Comparison of ENCODE assay signal across 8 cellular contexts in genomic region chr16:30527635-30528178, GRCh38. TPM values are rescaled to one million over a fixed set of nuclear protein-coding genes. Genes with fewer than 3 reads are reported as not detected.
A peak's percentile ranks its signal among the peaks of the same experiment; 100 is the strongest.
DNase-seq lines count a peak whose midpoint lies in the region; ATAC-seq, FAIRE-seq and TF ChIP-seq lines count a peak whose summit lies in the region.

No MANE protein-coding gene starts in this region.

- H4K20me1 ChIP-seq in endothelial cell of umbilical vein (replicated peaks; ENCODE audit: control insufficient read depth, extremely low read depth, insufficient read depth, low read length): no peaks in the 10 kb centered on the region

- peak; percentile 72 for DNase-seq in SIG-M5 (lab: John Stamatoyannopoulos, UW)
- DNase-seq in endothelial cell of umbilical vein (ENCODE audit: low read depth, low spot score): no peak
- no peak for DNase-seq in frontal cortex (ENCODE audit: low spot score in 2 of 2)
- DNase-seq in NCI-H1417 (lab: John Stamatoyannopoulos, UW): no peak

- H3K79me2 ChIP-seq in endothelial cell of umbilical vein (ENCODE audit: control insufficient read depth, insufficient read depth, low read length): no peaks in the 10 kb centered on the region

- TSS peak; percentile 52 for BruUV-seq in endothelial cell of umbilical vein (replicated peaks; lab: Mats Ljungman, UMichigan)

- intact Hi-C loops in endothelial cell of umbilical vein (cut with micrococcal nuclease): loop anchor here (1.0 to 5.0 kb wide), 8 partner anchors 31 to 170 kb away; partner anchors contain the start of genes DCTPP1, FBRS, SRCAP and ZNF688

- H3K4me1 ChIP-seq in endothelial cell of umbilical vein (ENCODE audit: control insufficient read depth, extremely low read depth, insufficient read depth, low read length) (peaks cover 4% of the 10 kb centered on the region), neutrophil (ENCODE audit: control insufficient read depth in 1 of 2, insufficient read depth in 1 of 2, low read depth in 1 of 2, low read length in 1 of 2) (peaks cover 26 to 27% of the 10 kb centered on the region in 2 experiments)

- H3K36me3 ChIP-seq in endothelial cell of umbilical vein (ENCODE audit: control insufficient read depth in 2 of 2, extremely low read depth in 1 of 2, insufficient read depth in 2 of 2, low read length in 2 of 2) (peaks cover 0 to 2% of the 10 kb centered on the region in 2 experiments), neutrophil (peaks cover 15% of the 10 kb centered on the region)

- dilution Hi-C loops in endothelial cell of umbilical vein (cut with MboI; ENCODE audit: extremely low pct_ligation_motif_present, low sequenced_read_pairs): no loop called here

- H3K27me3 ChIP-seq in endothelial cell of umbilical vein (ENCODE audit: control insufficient read depth in 2 of 2, insufficient read depth in 2 of 2, low read length in 2 of 2) (no peaks in the 10 kb centered on the region), neutrophil (no peaks in the 10 kb centered on the region)

- peak; percentile 20 for ATAC-seq in GM21723 (IDR thresholded peaks at IDR 0.05; ENCODE audit: unreplicated experiment)
- ATAC-seq in GM18907 (IDR thresholded peaks at IDR 0.05; ENCODE audit: unreplicated experiment): no peak

- POLR2A ChIA-PET in endothelial cell of umbilical vein (lab: Charles Lee): interaction anchor here (1.1 kb wide), 1 partner anchor 31 kb away, joined by 4 read pairs; the partner anchor contains the start of gene ZNF764

- TF ChIP-seq CTCF in C4-2B (conservative IDR thresholded peaks at IDR 0.05) (no peak), endothelial cell of umbilical vein (IDR thresholded peaks at IDR 0.05; ENCODE audit: extremely low read depth in 1 of 2, insufficient read depth in 1 of 2, low read depth in 1 of 2, low read length in 2 of 2) (no peak), neutrophil (IDR thresholded peaks at IDR 0.05) (no peak)

- no peaks in the 10 kb centered on the region for H3K9me1 ChIP-seq in endothelial cell of umbilical vein (replicated peaks; ENCODE audit: control insufficient read depth, extremely low read depth, insufficient read depth, low read length)

- TF ChIP-seq POLR2A in endothelial cell of umbilical vein (IDR thresholded peaks at IDR 0.05; ENCODE audit: low read depth, low read length): no peak

- peak overlapping the region; percentile 58 for H3K4me2 ChIP-seq in endothelial cell of umbilical vein (ENCODE audit: insufficient read depth, low read length)

- FAIRE-seq in endothelial cell of umbilical vein (lab: Jason Lieb, UNC) (no peak), frontal cortex (lab: Jason Lieb, UNC) (no peak)

- H3K27ac ChIP-seq in C4-2B (peak overlapping the region; percentile 95), endothelial cell of umbilical vein (ENCODE audit: insufficient read depth, low read depth, low read length) (peak overlapping the region; percentile 32), neutrophil (peak overlapping the region; percentile 98)

- H3K4me3 ChIP-seq in endothelial cell of umbilical vein (replicated peaks in 1 of 3; ENCODE audit: insufficient read depth in 1 of 3, low read depth in 1 of 3, low read length in 3 of 3) (no peak overlapping the region), neutrophil (ENCODE audit: low read depth in 1 of 2, low read length in 1 of 2) (peak overlapping the region; percentile 95 to 98)

- CTCF ChIA-PET in endothelial cell of umbilical vein (lab: Charles Lee): interaction anchor here (0.8 to 1.2 kb wide), 8 partner anchors 8 to 81 kb away, joined by 3 to 14 read pairs (median 4); partner anchors contain the start of gene ZNF764

- H2AFZ ChIP-seq in endothelial cell of umbilical vein (ENCODE audit: low read depth, low read length): peak overlapping the region; percentile 79

- no peaks in the 10 kb centered on the region for H3K9me3 ChIP-seq in endothelial cell of umbilical vein (replicated peaks; ENCODE audit: control insufficient read depth, insufficient read depth, low read length)
- H3K9me3 ChIP-seq in neutrophil: no peaks in the 10 kb centered on the region

- H3K9ac ChIP-seq in endothelial cell of umbilical vein (replicated peaks; ENCODE audit: extremely low read depth, insufficient read depth, low read length): peak overlapping the region; percentile 46

TF ChIP-seq in endothelial cell of umbilical vein, 7 proteins besides CTCF, POLR2A, EP300 and RAD21:
- TF ChIP-seq FOS (IDR thresholded peaks at IDR 0.05; ENCODE audit: borderline replicate concordance, insufficient read depth, low read length): no peak
- no peak for TF ChIP-seq GATA2 (IDR thresholded peaks at IDR 0.05; ENCODE audit: insufficient read depth, insufficient read length, low read depth, low read length)
- TF ChIP-seq JUN (IDR thresholded peaks at IDR 0.05; ENCODE audit: borderline replicate concordance, insufficient read depth, insufficient read length, low read depth): no peak
- TF ChIP-seq POLR2AphosphoS5 (IDR thresholded peaks at IDR 0.05; ENCODE audit: insufficient read depth, low read depth, low read length): no peak

RNA-seq across cellular contexts. Expression of gene ZNF768, which starts 1.3 kb away (rescaled TPM):
- total RNA-seq in endothelial cell of umbilical vein (24.7 and 25.1 TPM in 2 replicates), frontal cortex (25.7 TPM)
- polyA plus RNA-seq in endothelial cell of umbilical vein: 24.2 and 35.2 TPM in 2 replicates
- polyA plus RNA-seq in endothelial cell of umbilical vein (2011; cell fraction: cytosol; rRNA removed): 19.2 and 23.6 TPM in 2 replicates
- polyA plus RNA-seq in endothelial cell of umbilical vein (2011; cell fraction: nucleus; rRNA removed): 17.9 and 19.2 TPM in 2 replicates
- 14.8 and 22.0 TPM in 2 replicates for polyA plus RNA-seq in endothelial cell of umbilical vein (2012)
- 8.2 and 10.7 TPM in 2 replicates for polyA minus RNA-seq in endothelial cell of umbilical vein
- polyA minus RNA-seq in endothelial cell of umbilical vein (2011; cell fraction: cytosol; rRNA and poly(A)+ RNA removed): 23.0 TPM
- 4.7 and 7.5 TPM in 2 replicates for polyA minus RNA-seq in endothelial cell of umbilical vein (2011; cell fraction: nucleus; rRNA and poly(A)+ RNA removed)

RNA-seq across cellular contexts. Expression of gene ZNF747, which starts 7.0 kb away (rescaled TPM):
- total RNA-seq in endothelial cell of umbilical vein (7.2 and 8.6 TPM in 2 replicates), frontal cortex (15.1 TPM)
- polyA plus RNA-seq in endothelial cell of umbilical vein: 6.4 and 7.0 TPM in 2 replicates
- polyA plus RNA-seq in endothelial cell of umbilical vein (2011; cell fraction: cytosol; rRNA removed): 4.4 and 5.2 TPM in 2 replicates
- polyA plus RNA-seq in endothelial cell of umbilical vein (2011; cell fraction: nucleus; rRNA removed): 3.4 and 3.9 TPM in 2 replicates
- 2.3 and 3.0 TPM in 2 replicates for polyA plus RNA-seq in endothelial cell of umbilical vein (2012)
- polyA minus RNA-seq in endothelial cell of umbilical vein: 4.7 and 5.0 TPM in 2 replicates
- 6.6 TPM for polyA minus RNA-seq in endothelial cell of umbilical vein (2011; cell fraction: cytosol; rRNA and poly(A)+ RNA removed)
- polyA minus RNA-seq in endothelial cell of umbilical vein (2011; cell fraction: nucleus; rRNA and poly(A)+ RNA removed): 4.0 and 4.6 TPM in 2 replicates

RNA-seq across cellular contexts. Expression of gene ZNF764, which starts 30.5 kb away (rescaled TPM):
- total RNA-seq in endothelial cell of umbilical vein: 10.7 and 12.1 TPM in 2 replicates
- polyA plus RNA-seq in endothelial cell of umbilical vein: 5.0 and 7.9 TPM in 2 replicates
- 3.0 and 3.9 TPM in 2 replicates for polyA plus RNA-seq in endothelial cell of umbilical vein (2011; cell fraction: cytosol; rRNA removed)
- 5.8 and 6.2 TPM in 2 replicates for polyA plus RNA-seq in endothelial cell of umbilical vein (2011; cell fraction: nucleus; rRNA removed)
- 3.8 and 4.2 TPM in 2 replicates for polyA plus RNA-seq in endothelial cell of umbilical vein (2012)
- polyA minus RNA-seq in endothelial cell of umbilical vein: 4.8 and 5.0 TPM in 2 replicates
- 5.7 TPM for polyA minus RNA-seq in endothelial cell of umbilical vein (2011; cell fraction: cytosol; rRNA and poly(A)+ RNA removed)
- polyA minus RNA-seq in endothelial cell of umbilical vein (2011; cell fraction: nucleus; rRNA and poly(A)+ RNA removed): 3.6 and 4.1 TPM in 2 replicates
- 6.1 TPM for total RNA-seq in frontal cortex

RNA-seq across cellular contexts. Expression of gene ZNF688, which starts 43.8 kb away (rescaled TPM):
- total RNA-seq in endothelial cell of umbilical vein (10.5 and 10.9 TPM in 2 replicates), frontal cortex (7.3 TPM)
- 5.4 and 7.5 TPM in 2 replicates for polyA plus RNA-seq in endothelial cell of umbilical vein
- polyA plus RNA-seq in endothelial cell of umbilical vein (2011; cell fraction: cytosol; rRNA removed): 3.2 and 6.2 TPM in 2 replicates
- 10.7 and 12.9 TPM in 2 replicates for polyA plus RNA-seq in endothelial cell of umbilical vein (2011; cell fraction: nucleus; rRNA removed)
- polyA plus RNA-seq in endothelial cell of umbilical vein (2012): 5.1 and 5.5 TPM in 2 replicates
- polyA minus RNA-seq in endothelial cell of umbilical vein: 1.5 and 2.4 TPM in 2 replicates
- 1.3 TPM for polyA minus RNA-seq in endothelial cell of umbilical vein (2011; cell fraction: cytosol; rRNA and poly(A)+ RNA removed)
- polyA minus RNA-seq in endothelial cell of umbilical vein (2011; cell fraction: nucleus; rRNA and poly(A)+ RNA removed): 2.4 and 3.9 TPM in 2 replicates

RNA-seq across cellular contexts. Expression of gene ITGAL, which starts 55.2 kb away (rescaled TPM):
- total RNA-seq in endothelial cell of umbilical vein (not detected in 2 replicates), frontal cortex (0.82 TPM)
- polyA plus RNA-seq in endothelial cell of umbilical vein: not detected in 2 replicates
- polyA plus RNA-seq in endothelial cell of umbilical vein (2011; cell fraction: cytosol; rRNA removed): not detected in 2 replicates
- polyA plus RNA-seq in endothelial cell of umbilical vein (2011; cell fraction: nucleus; rRNA removed): not detected in 2 replicates
- not detected in 2 replicates for polyA plus RNA-seq in endothelial cell of umbilical vein (2012)
- polyA minus RNA-seq in endothelial cell of umbilical vein: not detected in 2 replicates
- polyA minus RNA-seq in endothelial cell of umbilical vein (2011; cell fraction: cytosol; rRNA and poly(A)+ RNA removed): not detected
- not detected in 2 replicates for polyA minus RNA-seq in endothelial cell of umbilical vein (2011; cell fraction: nucleus; rRNA and poly(A)+ RNA removed)

Comparison
In these comparisons a context has a peak if more than half of its experiments do, and no peak if none do; other contexts are left out.
1. H3K27ac ChIP-seq: peak in every context shown above with its lines; median percentile 98 in neutrophil; 95 in C4-2B; 32 in endothelial cell of umbilical vein.
2. H3K4me3 ChIP-seq: peak in neutrophil (2 of 2); none in endothelial cell of umbilical vein (0 of 3).